ENCODE assay signal across 22 cellular contexts in genomic region chr1:169885207-169885606, GRCh38. TPM values are rescaled to one million over a fixed set of nuclear protein-coding genes. Genes with fewer than 3 reads are reported as not detected.
DNase-seq lines count a peak whose midpoint lies in the region; ATAC-seq, FAIRE-seq and TF ChIP-seq lines count a peak whose summit lies in the region.
"Had no signal": no experiment of that assay in that cellular context is flagged by ENCODE, and none has a peak within 500 bp of the region (broad histone marks: within the 10 kb centered on the region; RNA-seq: fewer than 3 reads in every experiment).

No MANE protein-coding gene starts in this region.

- no peak overlapping the region for H3K9ac ChIP-seq in mesenchymal stem cell (ENCODE audit: low read length)
- H3K9ac ChIP-seq: BLaER1, SK-N-SH had no signal

- H2AK5ac ChIP-seq in mesenchymal stem cell (ENCODE audit: low read length, severe bottlenecking) = no peak overlapping the region

- H3K27ac Mint-ChIP-seq in T-helper 17 cell = peak overlapping the region; percentile 16

- TF ChIP-seq CTCF in A549 (IDR thresholded peaks at IDR 0.05) (no peak), HEK293 (tag by site-specific recombination; IDR thresholded peaks at IDR 0.05) (no peak), fibroblast of the aortic adventitia (IDR thresholded peaks at IDR 0.05; ENCODE audit: insufficient read depth, low read length) (no peak)

- H3K4me3 ChIP-seq in A549 (no peak overlapping the region), HEK293 (ENCODE audit: low read depth, low read length) (no peak overlapping the region), fibroblast of the aortic adventitia (ENCODE audit: low read depth, low read length) (no peak overlapping the region), mesenchymal stem cell (ENCODE audit: insufficient read depth in 1 of 2, low read depth in 1 of 2, low read length in 2 of 2) (no peak overlapping the region)
- H3K4me3 ChIP-seq: BLaER1 had no signal

- no peak overlapping the region for H4K91ac ChIP-seq in mesenchymal stem cell (ENCODE audit: low read length)

- no peak overlapping the region for H2BK15ac ChIP-seq in mesenchymal stem cell (ENCODE audit: low read depth, poor library complexity, severe bottlenecking)

- no peak overlapping the region for H3K23ac ChIP-seq in mesenchymal stem cell (ENCODE audit: low read length in 2 of 2)

- TF ChIP-seq RAD21 in A549 (conservative IDR thresholded peaks at IDR 0.05 in 1 of 2, IDR thresholded peaks at IDR 0.05 in 1 of 2) = no peak

- H3K4me3 Mint-ChIP-seq in T-helper 17 cell = no peak overlapping the region
- H3K4me3 Mint-ChIP-seq: CD4-positive, alpha-beta memory T cell had no signal

- H3K9me3 ChIP-seq in A549 (no peaks in the 10 kb centered on the region), HEK293 (ENCODE audit: control insufficient read depth, insufficient read depth, low read depth, low read length) (no peaks in the 10 kb centered on the region), T-helper 17 cell (ENCODE audit: control insufficient read depth, low read length, poor library complexity, severe bottlenecking) (no peaks in the 10 kb centered on the region), mesenchymal stem cell (ENCODE audit: control insufficient read depth, low read length) (no peaks in the 10 kb centered on the region)
- H3K9me3 ChIP-seq: BLaER1, SK-N-SH had no signal

- no peak overlapping the region for H3K18ac ChIP-seq in mesenchymal stem cell (ENCODE audit: low read depth in 1 of 2, low read length in 2 of 2)

- DNase-seq in A549 (ENCODE audit: low read depth in 1 of 2, low spot score in 1 of 2) = no peak
- no peak for DNase-seq in T-helper 17 cell
- DNase-seq in fibroblast of the aortic adventitia (ENCODE audit: low read depth) = peak; percentile 31
- DNase-seq in mesenchymal stem cell = no peak
- DNase-seq in hepatic stellate cell (ENCODE audit: low spot score) = no peak
- DNase-seq: CD4-positive, alpha-beta memory T cell; DMS153; NCI-H1417; NCI-H187; NCI-H2227 treated with DMSO at 0.1 percent for 48 hours; NCI-H510A treated with DMSO at 0.1 percent for 48 hours; NCI-H774; OCI-M1; SHP77; SK-N-SH had no signal

- 82% methylated on average over 2 of the region's 2 CpGs for WGBS in A549 (ENCODE audit: missing lambda C conversion rate)
- WGBS in mesenchymal stem cell = 100% methylated on average over 1 of the region's 2 CpGs

- peaks cover 22% of the 10 kb centered on the region for H3K4me1 Mint-ChIP-seq in T-helper 17 cell

- H3K27me3 Mint-ChIP-seq in T-helper 17 cell = no peaks in the 10 kb centered on the region
- H3K27me3 Mint-ChIP-seq: CD4-positive, alpha-beta memory T cell had no signal

- H2BK5ac ChIP-seq in mesenchymal stem cell (ENCODE audit: low read depth, low read length, poor library complexity, severe bottlenecking) = no peak overlapping the region

- H3K4me2 ChIP-seq in A549 = no peak overlapping the region
- H3K4me2 ChIP-seq in mesenchymal stem cell (ENCODE audit: low read length, poor library complexity, severe bottlenecking) = no peak overlapping the region
- H3K4me2 ChIP-seq: BLaER1, SK-N-SH had no signal

- peaks cover 21% of the 10 kb centered on the region for H3K79me1 ChIP-seq in mesenchymal stem cell (replicated peaks; ENCODE audit: low read length, poor library complexity, severe bottlenecking)

- H3K36me3 Mint-ChIP-seq in T-helper 17 cell (ENCODE audit: low read depth) = peaks cover 5% of the 10 kb centered on the region

- no peak overlapping the region for H3K27ac ChIP-seq in A549
- no peak overlapping the region for H3K27ac ChIP-seq in HEK293 (ENCODE audit: extremely low read depth, low read depth, low read length)
- H3K27ac ChIP-seq in mesenchymal stem cell (ENCODE audit: low read length, poor library complexity, severe bottlenecking) = no peak overlapping the region
- H3K27ac ChIP-seq: BLaER1 had no signal

- H3K14ac ChIP-seq in mesenchymal stem cell (ENCODE audit: low read length in 2 of 2) = no peak overlapping the region

- no peak for TF ChIP-seq EP300 in A549 (IDR thresholded peaks at IDR 0.05)

- CTCF ChIA-PET in A549 (lab: Yijun Ruan, JAX) = no interaction called here
- CTCF ChIA-PET in HEK293 (lab: Yijun Ruan, JAX) = interaction anchor here (0.7 kb wide), 1 partner anchor 1552 kb away, joined by 5 read pairs; no protein-coding TSS in a partner anchor

- H2BK12ac ChIP-seq in mesenchymal stem cell (ENCODE audit: low read length in 2 of 2) = no peak overlapping the region

- no peaks in the 10 kb centered on the region for H3K27me3 ChIP-seq in mesenchymal stem cell (ENCODE audit: control insufficient read depth in 1 of 2, insufficient read depth in 1 of 2, low read length in 2 of 2)
- H3K27me3 ChIP-seq: BLaER1 had no signal

- H2BK120ac ChIP-seq in mesenchymal stem cell (ENCODE audit: low read depth, low read length) = no peak overlapping the region

- no peak for TF ChIP-seq POLR2A in A549 (IDR thresholded peaks at IDR 0.05; ENCODE audit: low read length)

- no peak overlapping the region for H4K8ac ChIP-seq in mesenchymal stem cell (ENCODE audit: low read length)

- H3K4me1 ChIP-seq in A549 = peaks cover 5% of the 10 kb centered on the region; the same call in 2 of the 3 replicates
- peaks cover 10% of the 10 kb centered on the region; the same call in 1 of the 2 replicates for H3K4me1 ChIP-seq in HEK293 (ENCODE audit: control insufficient read depth, insufficient read depth, low read length)
- H3K4me1 ChIP-seq in mesenchymal stem cell (ENCODE audit: control insufficient read depth, insufficient read depth, low read depth, low read length) = peaks cover 2% of the 10 kb centered on the region
- H3K4me1 ChIP-seq: BLaER1 had no signal

- no peak overlapping the region for H2AFZ ChIP-seq in mesenchymal stem cell (ENCODE audit: low read depth, low read length)

- ATAC-seq in A549 = no peak
- ATAC-seq in T-helper 17 cell = no peak
- ATAC-seq in GM18519 (IDR thresholded peaks at IDR 0.05; ENCODE audit: low FRiP score, unreplicated experiment) = no peak

- POLR2A ChIA-PET in A549 (lab: Yijun Ruan, JAX) = interaction anchor here (1.4 kb wide), 1 partner anchor 8 kb away, joined by 5 read pairs; the partner anchor contains the start of gene SCYL3
- POLR2A ChIA-PET in HEK293 (lab: Yijun Ruan, JAX) = no interaction called here

- no peak overlapping the region for H3K4ac ChIP-seq in mesenchymal stem cell (ENCODE audit: low read depth in 1 of 2, low read length in 2 of 2)

- FAIRE-seq in A549 (lab: Jason Lieb, UNC) = no peak
- FAIRE-seq: GM12891, GM18507, H54, HTR-8/SVneo had no signal

- peaks cover 5 to 46% of the 10 kb centered on the region in 2 experiments; a peak in 2 of 3 replicates for H3K36me3 ChIP-seq in HEK293 (ENCODE audit: control insufficient read depth in 2 of 2, insufficient read depth in 1 of 2, low read length in 2 of 2)
- peaks cover 25 to 55% of the 10 kb centered on the region in 2 experiments for H3K36me3 ChIP-seq in mesenchymal stem cell (ENCODE audit: control insufficient read depth in 1 of 2, insufficient read depth in 2 of 2, low read depth in 1 of 2, low read length in 2 of 2)

TF ChIP-seq in A549, 52 proteins besides CTCF, POLR2A, EP300 and RAD21:
- TF ChIP-seq CHD4 (IDR thresholded peaks at IDR 0.05; ENCODE audit: borderline replicate concordance) (no peak), HOXB13 (CRISPR knock-in tag; IDR thresholded peaks at IDR 0.05; ENCODE audit: low read depth) (no peak), CBX2 (IDR thresholded peaks at IDR 0.05; ENCODE audit: borderline replicate concordance, low read depth) (no peak), NPAS2 (CRISPR knock-in tag; IDR thresholded peaks at IDR 0.05; ENCODE audit: borderline replicate concordance) (no peak), ZNF302 (CRISPR knock-in tag; IDR thresholded peaks at IDR 0.05) (no peak), MAFK (IDR thresholded peaks at IDR 0.05; ENCODE audit: partially characterized antibody) (peak; percentile 59), FOSB (CRISPR knock-in tag; IDR thresholded peaks at IDR 0.05) (no peak)

TF ChIP-seq in HEK293, 187 proteins besides CTCF, POLR2A, EP300 and RAD21 (continues in another document):
- no peak for TF ChIP-seq MZF1 (tag by site-specific recombination; IDR thresholded peaks at IDR 0.05; ENCODE audit: borderline replicate concordance)
- TF ChIP-seq PRDM6 (tag by site-specific recombination; IDR thresholded peaks at IDR 0.05) = 0 out of 2 replicates have a peak, but pooled peaks have one; percentile 33

RNA-seq across cellular contexts. Expression of gene SCYL3, which starts 8.5 kb away (rescaled TPM):
- polyA plus RNA-seq in A549 (2011; rRNA removed) (7.3 and 8.1 TPM in 2 replicates), A549 (2017; fragmentation: RNase III; extraction: RNeasy Plus Mini Kit Qiagen cat#74134 plus additional on column Dnase treatment) (2.6 to 3.5 TPM (median 3.2 TPM) in 3 replicates)
- 1.9 TPM in 2 replicates for polyA plus RNA-seq in A549 (2012; cell fraction: cytosol; rRNA removed)
- polyA plus RNA-seq in A549 (2012; cell fraction: nucleus; rRNA removed) = 1.7 and 1.9 TPM in 2 replicates
- polyA minus RNA-seq in A549 (2011; rRNA and poly(A)+ RNA removed) = 8.5 and 9.3 TPM in 2 replicates
- total RNA-seq in T-helper 17 cell (10 to 100 TPM in 1 of 2 donors, 1 to 10 TPM in 1; 7.4 to 11.2 TPM), fibroblast of the aortic adventitia (ENCODE audit: low replicate concordance) (9.6 and 12.7 TPM in 2 replicates)
- 3.4 TPM for polyA plus RNA-seq in mesenchymal stem cell (2013, experiment 1 of 2)
- polyA plus RNA-seq in mesenchymal stem cell (2013, experiment 2 of 2) = 3.4 TPM
